In genomic region chr22:30204742-30205111, GRCh38 we compare ENCODE assay signal across 12 cellular contexts. TPM values are rescaled to one million over a fixed set of nuclear protein-coding genes. Genes with fewer than 3 reads are reported as not detected.
A peak's percentile ranks its signal among the peaks of the same experiment; 100 is the strongest.
DNase-seq lines count a peak whose midpoint lies in the region; ATAC-seq and TF ChIP-seq lines count a peak whose summit lies in the region.
"Had no signal": no experiment of that assay in that cellular context is flagged by ENCODE, and none has a peak within 500 bp of the region (broad histone marks: within the 10 kb centered on the region; RNA-seq: fewer than 3 reads in every experiment).

No MANE protein-coding gene starts in this region.

- H3K4me1 Mint-ChIP-seq in nephron progenitor cell: peaks cover 70% of the 10 kb centered on the region
- no peaks in the 10 kb centered on the region for H3K4me1 Mint-ChIP-seq in CD4-positive, alpha-beta T cell (ENCODE audit: low read depth)

- POLR2A ChIA-PET in CD4-positive, alpha-beta T cell (lab: Charles Lee): no interaction called here

- H3K4me3 Mint-ChIP-seq in nephron progenitor cell: no peak overlapping the region
- no peak overlapping the region for H3K4me3 Mint-ChIP-seq in CD4-positive, alpha-beta T cell
- H3K4me3 Mint-ChIP-seq: dendritic cell treated with granulocyte-macrophage colony-stimulating factor and Interleukin-4, amounts not matched to agents 40 ng/mL and 50 ng/mL, for 4 days had no signal

- no peak for ATAC-seq in GM21515 (IDR thresholded peaks at IDR 0.05; ENCODE audit: unreplicated experiment)
- no peak for ATAC-seq in CD4-positive, alpha-beta T cell (ENCODE audit: poor library complexity)
- ATAC-seq in HG03175 (IDR thresholded peaks at IDR 0.05; ENCODE audit: unreplicated experiment): no peak

- no peaks in the 10 kb centered on the region for H3K36me3 Mint-ChIP-seq in nephron progenitor cell (ENCODE audit: low read depth)
- H3K36me3 Mint-ChIP-seq in CD4-positive, alpha-beta T cell (ENCODE audit: low read depth): no peaks in the 10 kb centered on the region

- no peak for TF ChIP-seq CTCF in AG09319 (IDR thresholded peaks at IDR 0.05; ENCODE audit: low read depth, low read length)
- TF ChIP-seq CTCF in epithelial cell of esophagus (IDR thresholded peaks at IDR 0.05; ENCODE audit: insufficient read depth, low read depth, low read length, missing control alignments): no peak
- TF ChIP-seq CTCF in nephron progenitor cell (IDR thresholded peaks at IDR 0.05): no peak
- no peak for TF ChIP-seq CTCF in CD4-positive, alpha-beta T cell (IDR thresholded peaks at IDR 0.05)

- H3K27ac Mint-ChIP-seq in nephron progenitor cell: peak overlapping the region; percentile 27
- no peak overlapping the region for H3K27ac Mint-ChIP-seq in CD4-positive, alpha-beta T cell
- H3K27ac Mint-ChIP-seq: dendritic cell treated with granulocyte-macrophage colony-stimulating factor and Interleukin-4, amounts not matched to agents 40 ng/mL and 50 ng/mL, for 4 days had no signal

- DNase-seq in AG09319 (ENCODE audit: extremely low read depth, low read depth) (peak; percentile 89), NCI-H1694 treated with DMSO at 0.1 percent for 48 hours (lab: John Stamatoyannopoulos, UW) (peak; percentile 52), epithelial cell of esophagus (ENCODE audit: low read depth) (peak; percentile 54), nephron progenitor cell (no peak), NCI-H1436 (lab: John Stamatoyannopoulos, UW) (no peak)
- DNase-seq in CD4-positive, alpha-beta T cell: no peak
- DNase-seq: DMS79, NCI-H1105 treated with DMSO at 0.1 percent for 48 hours had no signal

- H3K27me3 Mint-ChIP-seq in nephron progenitor cell (ENCODE audit: low read depth, poor library complexity): peaks cover 8% of the 10 kb centered on the region
- H3K27me3 Mint-ChIP-seq in CD4-positive, alpha-beta T cell: no peaks in the 10 kb centered on the region

- no peaks in the 10 kb centered on the region for H3K9me3 Mint-ChIP-seq in nephron progenitor cell
- H3K9me3 Mint-ChIP-seq in CD4-positive, alpha-beta T cell: no peaks in the 10 kb centered on the region
- H3K9me3 Mint-ChIP-seq: dendritic cell treated with granulocyte-macrophage colony-stimulating factor and Interleukin-4, amounts not matched to agents 40 ng/mL and 50 ng/mL, for 4 days had no signal

- H3K4me3 ChIP-seq in epithelial cell of esophagus (ENCODE audit: low read length): no peak overlapping the region
- H3K4me3 ChIP-seq: lung had no signal

- H3K9me3 ChIP-seq in CD4-positive, alpha-beta T cell (ENCODE audit: control insufficient read depth, low read length): no peaks in the 10 kb centered on the region

- H3K27me3 ChIP-seq in CD4-positive, alpha-beta T cell (ENCODE audit: control insufficient read depth, insufficient read depth, low read length): no peaks in the 10 kb centered on the region

- intact Hi-C loops in CD4-positive, alpha-beta T cell (cut with DNase I, micrococcal nuclease): no loop called here

- H3K27ac ChIP-seq in CD4-positive, alpha-beta T cell (ENCODE audit: low read depth, low read length): no peak overlapping the region

- CTCF ChIA-PET in CD4-positive, alpha-beta T cell (lab: Charles Lee): no interaction called here

RNA-seq across cellular contexts. Expression of gene LIF, which starts 41.8 kb away (rescaled TPM):
- total RNA-seq in CD4-positive, alpha-beta T cell: under 1 TPM; 0.17 to 0.30 TPM

Comparison
In these comparisons a context has a peak if more than half of its experiments do, and no peak if none do; other contexts are left out.
1. DNase-seq: peak in AG09319 (single experiment), NCI-H1694 treated with DMSO at 0.1 percent for 48 hours (single experiment) and epithelial cell of esophagus (single experiment); none in nephron progenitor cell (single experiment), CD4-positive, alpha-beta T cell (0 of 10) and NCI-H1436 (single experiment).